In the genomic region with DNA sequence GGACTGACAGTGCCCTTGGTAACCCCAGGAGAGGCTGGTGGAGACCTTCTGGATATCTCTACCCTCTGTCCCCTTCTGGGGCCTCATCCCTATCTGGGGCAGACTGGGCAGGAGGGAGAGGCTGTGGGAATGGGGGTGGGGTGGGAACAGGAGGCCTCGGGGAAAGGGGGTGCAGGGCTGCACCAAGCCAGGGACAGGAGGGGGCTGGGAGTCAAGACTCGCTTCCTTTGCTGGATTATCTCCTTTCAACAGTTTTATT, we compare ENCODE assay signal across 1 cellular context.
TF ChIP-seq lines count a peak whose summit lies in the region.

No MANE protein-coding gene starts in this region.

TF ChIP-seq in H1, 55 proteins besides CTCF, POLR2A, EP300 and RAD21:
- TF ChIP-seq KDM1A (IDR thresholded peaks at IDR 0.05; ENCODE audit: borderline replicate concordance, low read length) (peak; percentile 5; the same call in 1 of the 2 replicates), ASH2L (IDR thresholded peaks at IDR 0.05; ENCODE audit: low read length) (no peak)
